Comparison of ENCODE assay signal across 23 cellular contexts in genomic region chrX:132692066-132692465, GRCh38.
DNase-seq lines count a peak whose midpoint lies in the region; ATAC-seq and TF ChIP-seq lines count a peak whose summit lies in the region.
"Had no signal": no experiment of that assay in that cellular context is flagged by ENCODE, and none has a peak within 500 bp of the region (broad histone marks: within the 10 kb centered on the region; RNA-seq: fewer than 3 reads in every experiment).

No MANE protein-coding gene starts in this region.

- H3K4me3 ChIP-seq in left ventricle myocardium inferior (no peak overlapping the region), fibroblast of mammary gland (ENCODE audit: control insufficient read depth, low read depth, low read length) (no peak overlapping the region)
- H3K4me3 ChIP-seq: testis had no signal

- H3K9me3 ChIP-seq in left ventricle myocardium inferior (replicated peaks), result no peaks in the 10 kb centered on the region
- H3K9me3 ChIP-seq: neutrophil, testis had no signal

- intact Hi-C loops in left cardiac atrium (cut with DNase I) (loop anchor here in 1 of 2 donors (10.0 kb wide), 1 partner anchor 63 kb away; no protein-coding TSS in a partner anchor), left ventricle myocardium inferior (cut with micrococcal nuclease) (no loop called here)

- no peaks in the 10 kb centered on the region for H3K36me3 ChIP-seq in left ventricle myocardium inferior
- H3K36me3 ChIP-seq: neutrophil had no signal

- peak; percentile 30 for DNase-seq in left cardiac atrium
- DNase-seq in left ventricle myocardium inferior, result no peak
- peak; percentile 1 for DNase-seq in NCI-H69 (lab: John Stamatoyannopoulos, UW)
- peak; percentile 11 for DNase-seq in fibroblast of mammary gland (ENCODE audit: low read depth)
- DNase-seq in stromal cell of bone marrow (ENCODE audit: low read depth), result peak; percentile 46
- no peak for DNase-seq in activated CD4-positive, alpha-beta T cell treated with anti-CD3 and anti-CD28 coated beads, Interleukin-2, amount 50 U/mL, for 4 hours
- no peak for DNase-seq in activated CD4-positive, alpha-beta T cell treated with anti-CD3 and anti-CD28 coated beads for 1 hour
- DNase-seq: activated CD4-positive, CD25-positive, alpha-beta regulatory T cell; activated T-cell treated with anti-CD3 and anti-CD28 coated beads, Interleukin-2, amount 50 U/mL, for 1 hour; caudate nucleus; CD4-positive, alpha-beta memory T cell; DMS 273 treated with DMSO at 0.1 percent for 48 hours; foreskin melanocyte; IMR-90; NCI-H345; NK-92 treated with Interleukin-12 subunit alpha and Interleukin-12 subunit beta, amount 100 ng/mL, for 24 hours; stimulated activated CD4-positive, alpha-beta T cell treated with anti-CD3 and anti-CD28 coated beads, Interleukin-2, amount 100 ng/mL, for 48 hours; stimulated activated naive B cell treated with anti-CD40 and anti-IgM and Interleukin-4, amounts not matched to agents 10 μg/mL and 1 μg/mL and 100 μg/mL, for 72 hours; testis had no signal

- H3K27me3 ChIP-seq in left ventricle myocardium inferior (ENCODE audit: low read depth), result no peaks in the 10 kb centered on the region
- H3K27me3 ChIP-seq: neutrophil, testis had no signal

- TF ChIP-seq CTCF in left ventricle myocardium inferior (IDR thresholded peaks at IDR 0.05; ENCODE audit: borderline replicate concordance), result no peak
- no peak for TF ChIP-seq CTCF in fibroblast of mammary gland (conservative IDR thresholded peaks at IDR 0.05; ENCODE audit: control insufficient read depth, insufficient read depth, low read depth, low read length)

- ATAC-seq in left cardiac atrium, result peak in 1 of 2 donors; percentile 76
- ATAC-seq in HG02759 (IDR thresholded peaks at IDR 0.05; ENCODE audit: unreplicated experiment), result no peak
- ATAC-seq: stimulated activated naive B cell treated with anti-CD40 and anti-IgM and Interleukin-4, amounts not matched to agents 10 μg/mL and 1 μg/mL and 100 μg/mL, for 72 hours had no signal

- H3K4me1 ChIP-seq in left ventricle myocardium inferior, result no peaks in the 10 kb centered on the region
- H3K4me1 ChIP-seq: testis had no signal

- no peak overlapping the region for H3K27ac ChIP-seq in left ventricle myocardium inferior (replicated peaks)
- H3K27ac ChIP-seq: epithelial cell of prostate, HL-60, neutrophil, testis had no signal

Comparison
In these comparisons a context has a peak if more than half of its experiments do, and no peak if none do; other contexts are left out.
1. DNase-seq: peak in left cardiac atrium (single experiment), NCI-H69 (single experiment), fibroblast of mammary gland (single experiment) and stromal cell of bone marrow (single experiment); none in left ventricle myocardium inferior (single experiment), activated CD4-positive, alpha-beta T cell treated with anti-CD3 and anti-CD28 coated beads, Interleukin-2, amount 50 U/mL, for 4 hours (0 of 2) and activated CD4-positive, alpha-beta T cell treated with anti-CD3 and anti-CD28 coated beads for 1 hour (single experiment).